In the genomic region with DNA sequence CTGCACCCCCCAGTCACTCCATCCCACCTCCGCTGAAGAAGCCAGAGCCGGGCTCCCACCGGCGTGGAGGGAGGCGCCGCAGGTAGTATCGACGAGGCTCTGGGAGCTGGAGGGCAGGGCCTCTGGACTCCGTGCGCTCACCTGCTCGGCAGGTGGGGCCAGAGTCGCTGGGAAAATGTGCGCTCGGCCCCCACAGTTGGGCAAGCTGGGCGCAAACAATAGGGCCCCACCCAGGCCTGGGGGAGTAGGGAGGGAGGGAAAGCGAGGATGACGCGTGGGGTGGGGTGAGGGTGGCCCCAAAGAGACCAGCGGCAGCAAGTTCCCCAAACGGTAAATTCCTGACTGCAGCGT, we compare ENCODE assay signal across 1 cellular context.
TF ChIP-seq lines count a peak whose summit lies in the region.

No MANE protein-coding gene starts in this region.

TF ChIP-seq in GM23338, 12 proteins besides CTCF, POLR2A, EP300 and RAD21 (continued from another document):
- TF ChIP-seq, protein P1, sequence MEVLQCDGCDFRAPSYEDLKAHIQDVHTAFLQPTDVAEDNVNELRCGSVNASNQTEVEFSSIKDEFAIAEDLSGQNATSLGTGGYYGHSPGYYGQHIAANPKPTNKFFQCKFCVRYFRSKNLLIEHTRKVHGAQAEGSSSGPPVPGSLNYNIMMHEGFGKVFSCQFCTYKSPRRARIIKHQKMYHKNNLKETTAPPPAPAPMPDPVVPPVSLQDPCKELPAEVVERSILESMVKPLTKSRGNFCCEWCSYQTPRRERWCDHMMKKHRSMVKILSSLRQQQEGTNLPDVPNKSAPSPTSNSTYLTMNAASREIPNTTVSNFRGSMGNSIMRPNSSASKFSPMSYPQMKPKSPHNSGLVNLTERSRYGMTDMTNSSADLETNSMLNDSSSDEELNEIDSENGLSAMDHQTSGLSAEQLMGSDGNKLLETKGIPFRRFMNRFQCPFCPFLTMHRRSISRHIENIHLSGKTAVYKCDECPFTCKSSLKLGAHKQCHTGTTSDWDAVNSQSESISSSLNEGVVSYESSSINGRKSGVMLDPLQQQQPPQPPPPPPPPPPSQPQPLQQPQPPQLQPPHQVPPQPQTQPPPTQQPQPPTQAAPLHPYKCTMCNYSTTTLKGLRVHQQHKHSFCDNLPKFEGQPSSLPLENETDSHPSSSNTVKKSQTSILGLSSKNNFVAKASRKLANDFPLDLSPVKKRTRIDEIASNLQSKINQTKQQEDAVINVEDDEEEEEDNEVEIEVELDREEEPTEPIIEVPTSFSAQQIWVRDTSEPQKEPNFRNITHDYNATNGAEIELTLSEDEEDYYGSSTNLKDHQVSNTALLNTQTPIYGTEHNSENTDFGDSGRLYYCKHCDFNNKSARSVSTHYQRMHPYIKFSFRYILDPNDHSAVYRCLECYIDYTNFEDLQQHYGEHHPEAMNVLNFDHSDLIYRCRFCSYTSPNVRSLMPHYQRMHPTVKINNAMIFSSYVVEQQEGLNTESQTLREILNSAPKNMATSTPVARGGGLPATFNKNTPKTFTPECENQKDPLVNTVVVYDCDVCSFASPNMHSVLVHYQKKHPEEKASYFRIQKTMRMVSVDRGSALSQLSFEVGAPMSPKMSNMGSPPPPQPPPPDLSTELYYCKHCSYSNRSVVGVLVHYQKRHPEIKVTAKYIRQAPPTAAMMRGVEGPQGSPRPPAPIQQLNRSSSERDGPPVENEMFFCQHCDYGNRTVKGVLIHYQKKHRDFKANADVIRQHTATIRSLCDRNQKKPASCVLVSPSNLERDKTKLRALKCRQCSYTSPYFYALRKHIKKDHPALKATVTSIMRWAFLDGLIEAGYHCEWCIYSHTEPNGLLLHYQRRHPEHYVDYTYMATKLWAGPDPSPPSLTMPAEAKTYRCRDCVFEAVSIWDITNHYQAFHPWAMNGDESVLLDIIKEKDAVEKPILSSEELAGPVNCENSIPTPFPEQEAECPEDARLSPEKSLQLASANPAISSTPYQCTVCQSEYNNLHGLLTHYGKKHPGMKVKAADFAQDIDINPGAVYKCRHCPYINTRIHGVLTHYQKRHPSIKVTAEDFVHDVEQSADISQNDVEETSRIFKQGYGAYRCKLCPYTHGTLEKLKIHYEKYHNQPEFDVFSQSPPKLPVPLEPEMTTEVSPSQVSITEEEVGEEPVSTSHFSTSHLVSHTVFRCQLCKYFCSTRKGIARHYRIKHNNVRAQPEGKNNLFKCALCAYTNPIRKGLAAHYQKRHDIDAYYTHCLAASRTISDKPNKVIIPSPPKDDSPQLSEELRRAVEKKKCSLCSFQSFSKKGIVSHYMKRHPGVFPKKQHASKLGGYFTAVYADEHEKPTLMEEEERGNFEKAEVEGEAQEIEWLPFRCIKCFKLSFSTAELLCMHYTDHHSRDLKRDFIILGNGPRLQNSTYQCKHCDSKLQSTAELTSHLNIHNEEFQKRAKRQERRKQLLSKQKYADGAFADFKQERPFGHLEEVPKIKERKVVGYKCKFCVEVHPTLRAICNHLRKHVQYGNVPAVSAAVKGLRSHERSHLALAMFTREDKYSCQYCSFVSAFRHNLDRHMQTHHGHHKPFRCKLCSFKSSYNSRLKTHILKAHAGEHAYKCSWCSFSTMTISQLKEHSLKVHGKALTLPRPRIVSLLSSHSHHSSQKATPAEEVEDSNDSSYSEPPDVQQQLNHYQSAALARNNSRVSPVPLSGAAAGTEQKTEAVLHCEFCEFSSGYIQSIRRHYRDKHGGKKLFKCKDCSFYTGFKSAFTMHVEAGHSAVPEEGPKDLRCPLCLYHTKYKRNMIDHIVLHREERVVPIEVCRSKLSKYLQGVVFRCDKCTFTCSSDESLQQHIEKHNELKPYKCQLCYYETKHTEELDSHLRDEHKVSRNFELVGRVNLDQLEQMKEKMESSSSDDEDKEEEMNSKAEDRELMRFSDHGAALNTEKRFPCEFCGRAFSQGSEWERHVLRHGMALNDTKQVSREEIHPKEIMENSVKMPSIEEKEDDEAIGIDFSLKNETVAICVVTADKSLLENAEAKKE (CRISPR knock-in tag; IDR thresholded peaks at IDR 0.05): no peak
- TF ChIP-seq ZNF114 (CRISPR knock-in tag; IDR thresholded peaks at IDR 0.05): no peak
- TF ChIP-seq, protein P2, sequence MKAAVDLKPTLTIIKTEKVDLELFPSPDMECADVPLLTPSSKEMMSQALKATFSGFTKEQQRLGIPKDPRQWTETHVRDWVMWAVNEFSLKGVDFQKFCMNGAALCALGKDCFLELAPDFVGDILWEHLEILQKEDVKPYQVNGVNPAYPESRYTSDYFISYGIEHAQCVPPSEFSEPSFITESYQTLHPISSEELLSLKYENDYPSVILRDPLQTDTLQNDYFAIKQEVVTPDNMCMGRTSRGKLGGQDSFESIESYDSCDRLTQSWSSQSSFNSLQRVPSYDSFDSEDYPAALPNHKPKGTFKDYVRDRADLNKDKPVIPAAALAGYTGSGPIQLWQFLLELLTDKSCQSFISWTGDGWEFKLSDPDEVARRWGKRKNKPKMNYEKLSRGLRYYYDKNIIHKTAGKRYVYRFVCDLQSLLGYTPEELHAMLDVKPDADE (IDR thresholded peaks at IDR 0.05): no peak
- TF ChIP-seq, protein P3, sequence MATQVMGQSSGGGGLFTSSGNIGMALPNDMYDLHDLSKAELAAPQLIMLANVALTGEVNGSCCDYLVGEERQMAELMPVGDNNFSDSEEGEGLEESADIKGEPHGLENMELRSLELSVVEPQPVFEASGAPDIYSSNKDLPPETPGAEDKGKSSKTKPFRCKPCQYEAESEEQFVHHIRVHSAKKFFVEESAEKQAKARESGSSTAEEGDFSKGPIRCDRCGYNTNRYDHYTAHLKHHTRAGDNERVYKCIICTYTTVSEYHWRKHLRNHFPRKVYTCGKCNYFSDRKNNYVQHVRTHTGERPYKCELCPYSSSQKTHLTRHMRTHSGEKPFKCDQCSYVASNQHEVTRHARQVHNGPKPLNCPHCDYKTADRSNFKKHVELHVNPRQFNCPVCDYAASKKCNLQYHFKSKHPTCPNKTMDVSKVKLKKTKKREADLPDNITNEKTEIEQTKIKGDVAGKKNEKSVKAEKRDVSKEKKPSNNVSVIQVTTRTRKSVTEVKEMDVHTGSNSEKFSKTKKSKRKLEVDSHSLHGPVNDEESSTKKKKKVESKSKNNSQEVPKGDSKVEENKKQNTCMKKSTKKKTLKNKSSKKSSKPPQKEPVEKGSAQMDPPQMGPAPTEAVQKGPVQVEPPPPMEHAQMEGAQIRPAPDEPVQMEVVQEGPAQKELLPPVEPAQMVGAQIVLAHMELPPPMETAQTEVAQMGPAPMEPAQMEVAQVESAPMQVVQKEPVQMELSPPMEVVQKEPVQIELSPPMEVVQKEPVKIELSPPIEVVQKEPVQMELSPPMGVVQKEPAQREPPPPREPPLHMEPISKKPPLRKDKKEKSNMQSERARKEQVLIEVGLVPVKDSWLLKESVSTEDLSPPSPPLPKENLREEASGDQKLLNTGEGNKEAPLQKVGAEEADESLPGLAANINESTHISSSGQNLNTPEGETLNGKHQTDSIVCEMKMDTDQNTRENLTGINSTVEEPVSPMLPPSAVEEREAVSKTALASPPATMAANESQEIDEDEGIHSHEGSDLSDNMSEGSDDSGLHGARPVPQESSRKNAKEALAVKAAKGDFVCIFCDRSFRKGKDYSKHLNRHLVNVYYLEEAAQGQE (IDR thresholded peaks at IDR 0.05; ENCODE audit: unreplicated experiment): no peak
- no peak for TF ChIP-seq CREB1 (CRISPR knock-in tag; IDR thresholded peaks at IDR 0.05; ENCODE audit: low read depth)
- no peak for TF ChIP-seq STAT1 (IDR thresholded peaks at IDR 0.05; ENCODE audit: unreplicated experiment)
- TF ChIP-seq NANOG (IDR thresholded peaks at IDR 0.05; ENCODE audit: borderline replicate concordance): no peak
- no peak for TF ChIP-seq POLR2AphosphoS5 (IDR thresholded peaks at IDR 0.05; ENCODE audit: low read depth)
